Comparison of ENCODE assay signal across 22 cellular contexts in genomic region chr4:94032754-94033153, GRCh38.
DNase-seq lines count a peak whose midpoint lies in the region; ATAC-seq, FAIRE-seq and TF ChIP-seq lines count a peak whose summit lies in the region.
"Had no signal": no experiment of that assay in that cellular context is flagged by ENCODE, and none has a peak within 500 bp of the region (broad histone marks: within the 10 kb centered on the region; RNA-seq: fewer than 3 reads in every experiment).

No MANE protein-coding gene starts in this region.

- H3K4me1 ChIP-seq in BE2C (peaks cover 11% of the 10 kb centered on the region), astrocyte (ENCODE audit: insufficient read depth, low read length) (no peaks in the 10 kb centered on the region), mesenchymal stem cell (ENCODE audit: control insufficient read depth, insufficient read depth, low read depth, low read length) (peaks cover 6% of the 10 kb centered on the region), osteoblast (ENCODE audit: insufficient read depth, low read length) (no peaks in the 10 kb centered on the region)
- H3K4me1 ChIP-seq: esophagus muscularis mucosa, vagina had no signal

- no peaks in the 10 kb centered on the region for H3K36me3 Mint-ChIP-seq in astrocyte (ENCODE audit: low read depth, unreplicated experiment)
- H3K36me3 Mint-ChIP-seq in activated T-helper 17 cell treated with anti-CD3 and anti-CD28 coated beads, Interleukin-2, amount 50 U/mL, for 72 hours (ENCODE audit: low read depth): no peaks in the 10 kb centered on the region
- H3K36me3 Mint-ChIP-seq: activated naive CD4-positive, alpha-beta T cell treated with anti-CD3 and anti-CD28 coated beads, Interleukin-2, amount 50 U/mL, for 72 hours had no signal

- WGBS in mesenchymal stem cell: 8% methylated on average over 2 of the region's 2 CpGs

- H3K4me2 ChIP-seq in astrocyte (ENCODE audit: low read length): no peak overlapping the region
- H3K4me2 ChIP-seq in mesenchymal stem cell (ENCODE audit: low read length, poor library complexity, severe bottlenecking): no peak overlapping the region
- H3K4me2 ChIP-seq in osteoblast (ENCODE audit: insufficient read depth, low read length): no peak overlapping the region

- ATAC-seq in GM21367 (IDR thresholded peaks at IDR 0.05; ENCODE audit: unreplicated experiment): no peak
- no peak for ATAC-seq in activated T-helper 17 cell treated with anti-CD3 and anti-CD28 coated beads, Interleukin-2, amount 50 U/mL, for 72 hours (replicated peaks)
- ATAC-seq: activated CD8-positive, alpha-beta T cell treated with anti-CD3 and anti-CD28 coated beads for 36 hours; activated naive CD4-positive, alpha-beta T cell treated with anti-CD3 and anti-CD28 coated beads, Interleukin-2, amount 50 U/mL, for 72 hours; activated T-cell treated with anti-CD3 and anti-CD28 coated beads, Interleukin-2, amount 50 U/mL, for 4 hours; right cardiac atrium had no signal

- no peaks in the 10 kb centered on the region for H3K79me1 ChIP-seq in mesenchymal stem cell (replicated peaks; ENCODE audit: low read length, poor library complexity, severe bottlenecking)

- peak; percentile 79 for DNase-seq in BE2C
- DNase-seq in HT1080 (ENCODE audit: low read depth): peak; percentile 5
- DNase-seq in astrocyte (ENCODE audit: low read depth): no peak
- peak; percentile 4 for DNase-seq in mesenchymal stem cell
- no peak for DNase-seq in central memory CD4-positive, alpha-beta T cell
- DNase-seq in osteoblast (ENCODE audit: insufficient read length, low spot score, missing footprints): no peak
- DNase-seq: activated CD8-positive, alpha-beta T cell treated with anti-CD3 and anti-CD28 coated beads for 36 hours; activated T-cell treated with anti-CD3 and anti-CD28 coated beads, Interleukin-2, amount 50 U/mL, for 4 hours; CD4-positive, alpha-beta T cell; KG1; mammary epithelial cell; NCI-H1092; nephron progenitor cell; right cardiac atrium; stimulated activated CD4-positive, alpha-beta T cell treated with anti-CD3 and anti-CD28 coated beads, Interleukin-1b, Interleukin-23, amount 100 ng/mL, for 48 hours; WERI-Rb-1 had no signal

- H3K18ac ChIP-seq in mesenchymal stem cell (ENCODE audit: low read depth in 1 of 2, low read length in 2 of 2): no peak overlapping the region

- no peak for FAIRE-seq in astrocyte (lab: Jason Lieb, UNC)
- FAIRE-seq: H54 had no signal

- H3K9me3 ChIP-seq in BE2C (no peaks in the 10 kb centered on the region), astrocyte (ENCODE audit: insufficient read depth, low read depth, low read length) (no peaks in the 10 kb centered on the region), mesenchymal stem cell (ENCODE audit: control insufficient read depth, low read length) (no peaks in the 10 kb centered on the region), osteoblast (ENCODE audit: low read depth, low read length) (no peaks in the 10 kb centered on the region)
- H3K9me3 ChIP-seq: esophagus muscularis mucosa, vagina had no signal

- H3K4me3 ChIP-seq in BE2C (ENCODE audit: low read depth, low read length) (peak overlapping the region; percentile 27; the same call in 1 of the 2 replicates), astrocyte (ENCODE audit: insufficient read depth, low read depth, low read length) (no peak overlapping the region), mesenchymal stem cell (ENCODE audit: insufficient read depth in 1 of 2, low read depth in 1 of 2, low read length in 2 of 2) (no peak overlapping the region), osteoblast (ENCODE audit: insufficient read depth, low read length) (no peak overlapping the region)
- H3K4me3 ChIP-seq: esophagus muscularis mucosa, vagina had no signal

- no peaks in the 10 kb centered on the region for H3K9me3 Mint-ChIP-seq in astrocyte (ENCODE audit: unreplicated experiment)
- no peaks in the 10 kb centered on the region for H3K9me3 Mint-ChIP-seq in activated T-helper 17 cell treated with anti-CD3 and anti-CD28 coated beads, Interleukin-2, amount 50 U/mL, for 72 hours
- H3K9me3 Mint-ChIP-seq: activated CD8-positive, alpha-beta T cell treated with anti-CD3 and anti-CD28 coated beads for 36 hours; activated naive CD4-positive, alpha-beta T cell treated with anti-CD3 and anti-CD28 coated beads, Interleukin-2, amount 50 U/mL, for 72 hours; activated T-cell treated with anti-CD3 and anti-CD28 coated beads, Interleukin-2, amount 50 U/mL, for 4 hours had no signal

- H3K4ac ChIP-seq in mesenchymal stem cell (ENCODE audit: low read depth in 1 of 2, low read length in 2 of 2): no peak overlapping the region

- no peak overlapping the region for H2BK15ac ChIP-seq in mesenchymal stem cell (ENCODE audit: low read depth, poor library complexity, severe bottlenecking)

- TF ChIP-seq CTCF in BE2C (IDR thresholded peaks at IDR 0.05; ENCODE audit: low read depth, low read length): peak; percentile 17; the same call in 1 of the 2 replicates
- TF ChIP-seq CTCF in astrocyte (IDR thresholded peaks at IDR 0.05; ENCODE audit: insufficient read depth, low read depth, low read length): no peak
- TF ChIP-seq CTCF in osteoblast (IDR thresholded peaks at IDR 0.05; ENCODE audit: extremely low read depth, low read depth, low read length): no peak

- H3K4me1 Mint-ChIP-seq in astrocyte (ENCODE audit: low read depth, unreplicated experiment): peaks cover 13% of the 10 kb centered on the region
- no peaks in the 10 kb centered on the region for H3K4me1 Mint-ChIP-seq in activated T-helper 17 cell treated with anti-CD3 and anti-CD28 coated beads, Interleukin-2, amount 50 U/mL, for 72 hours

- no peak overlapping the region for H2BK5ac ChIP-seq in mesenchymal stem cell (ENCODE audit: low read depth, low read length, poor library complexity, severe bottlenecking)

- no peak overlapping the region for H2BK12ac ChIP-seq in mesenchymal stem cell (ENCODE audit: low read length in 2 of 2)

- no peak overlapping the region for H2AK5ac ChIP-seq in mesenchymal stem cell (ENCODE audit: low read length, severe bottlenecking)

- H3K27ac Mint-ChIP-seq in astrocyte (ENCODE audit: unreplicated experiment): peak overlapping the region; percentile 90
- no peak overlapping the region for H3K27ac Mint-ChIP-seq in activated T-helper 17 cell treated with anti-CD3 and anti-CD28 coated beads, Interleukin-2, amount 50 U/mL, for 72 hours
- H3K27ac Mint-ChIP-seq: activated CD8-positive, alpha-beta T cell treated with anti-CD3 and anti-CD28 coated beads for 36 hours; activated naive CD4-positive, alpha-beta T cell treated with anti-CD3 and anti-CD28 coated beads, Interleukin-2, amount 50 U/mL, for 72 hours; CD4-positive, alpha-beta T cell; nephron progenitor cell had no signal

- H3K36me3 ChIP-seq in BE2C (no peaks in the 10 kb centered on the region), astrocyte (ENCODE audit: insufficient read depth, low read length) (no peaks in the 10 kb centered on the region), mesenchymal stem cell (ENCODE audit: control insufficient read depth in 1 of 2, insufficient read depth in 2 of 2, low read depth in 1 of 2, low read length in 2 of 2) (no peaks in the 10 kb centered on the region), osteoblast (ENCODE audit: insufficient read depth, low read length) (no peaks in the 10 kb centered on the region)
- H3K36me3 ChIP-seq: esophagus muscularis mucosa, vagina, WERI-Rb-1 had no signal

- no peak overlapping the region for H3K14ac ChIP-seq in mesenchymal stem cell (ENCODE audit: low read length in 2 of 2)

- no peak overlapping the region for H2BK120ac ChIP-seq in mesenchymal stem cell (ENCODE audit: low read depth, low read length)

- H4K20me1 ChIP-seq in astrocyte (ENCODE audit: insufficient read depth, low read length) (no peaks in the 10 kb centered on the region), osteoblast (ENCODE audit: insufficient read depth, low read length) (no peaks in the 10 kb centered on the region)

- H4K8ac ChIP-seq in mesenchymal stem cell (ENCODE audit: low read length): no peak overlapping the region

- no peak overlapping the region for H4K91ac ChIP-seq in mesenchymal stem cell (ENCODE audit: low read length)

- H3K9ac ChIP-seq in astrocyte (ENCODE audit: low read length) (no peak overlapping the region), mesenchymal stem cell (ENCODE audit: low read length) (no peak overlapping the region)

- H3K27ac ChIP-seq in astrocyte (ENCODE audit: low read depth, low read length) (no peak overlapping the region), mesenchymal stem cell (ENCODE audit: low read length, poor library complexity, severe bottlenecking) (peak overlapping the region; percentile 27), osteoblast (ENCODE audit: low read depth, low read length) (no peak overlapping the region)
- H3K27ac ChIP-seq: esophagus muscularis mucosa, vagina, WERI-Rb-1 had no signal

- H3K27me3 Mint-ChIP-seq in astrocyte (ENCODE audit: low read depth, unreplicated experiment): no peaks in the 10 kb centered on the region
- no peaks in the 10 kb centered on the region for H3K27me3 Mint-ChIP-seq in activated T-helper 17 cell treated with anti-CD3 and anti-CD28 coated beads, Interleukin-2, amount 50 U/mL, for 72 hours
- H3K27me3 Mint-ChIP-seq: activated CD8-positive, alpha-beta T cell treated with anti-CD3 and anti-CD28 coated beads for 36 hours; CD4-positive, alpha-beta T cell had no signal

- H3K27me3 ChIP-seq in BE2C (no peaks in the 10 kb centered on the region), astrocyte (ENCODE audit: insufficient read depth, low read length) (no peaks in the 10 kb centered on the region), mesenchymal stem cell (ENCODE audit: control insufficient read depth in 1 of 2, insufficient read depth in 1 of 2, low read length in 2 of 2) (no peaks in the 10 kb centered on the region), osteoblast (ENCODE audit: insufficient read depth, low read length) (no peaks in the 10 kb centered on the region)
- H3K27me3 ChIP-seq: esophagus muscularis mucosa, vagina had no signal

- no peak overlapping the region for H3K23ac ChIP-seq in mesenchymal stem cell (ENCODE audit: low read length in 2 of 2)

- no peaks in the 10 kb centered on the region for H3K79me2 ChIP-seq in astrocyte (ENCODE audit: insufficient read depth, low read length)
- no peaks in the 10 kb centered on the region for H3K79me2 ChIP-seq in osteoblast (ENCODE audit: insufficient read depth, low read length)

- H2AFZ ChIP-seq in astrocyte (ENCODE audit: low read depth, low read length) (no peak overlapping the region), mesenchymal stem cell (ENCODE audit: low read depth, low read length) (no peak overlapping the region), osteoblast (ENCODE audit: low read length) (no peak overlapping the region)

- H3K4me3 Mint-ChIP-seq in astrocyte (ENCODE audit: unreplicated experiment): no peak overlapping the region
- H3K4me3 Mint-ChIP-seq in activated T-helper 17 cell treated with anti-CD3 and anti-CD28 coated beads, Interleukin-2, amount 50 U/mL, for 72 hours: no peak overlapping the region
- H3K4me3 Mint-ChIP-seq: activated CD8-positive, alpha-beta T cell treated with anti-CD3 and anti-CD28 coated beads for 36 hours; activated T-cell treated with anti-CD3 and anti-CD28 coated beads, Interleukin-2, amount 50 U/mL, for 4 hours; CD4-positive, alpha-beta T cell; nephron progenitor cell had no signal

Comparison
In these comparisons a context has a peak if more than half of its experiments do, and no peak if none do; other contexts are left out.
1. DNase-seq: peak in BE2C (single experiment), HT1080 (single experiment) and mesenchymal stem cell (single experiment); none in astrocyte (single experiment), central memory CD4-positive, alpha-beta T cell (single experiment) and osteoblast (single experiment).